ENCODE assay signal across 9 cellular contexts in the genomic region with DNA sequence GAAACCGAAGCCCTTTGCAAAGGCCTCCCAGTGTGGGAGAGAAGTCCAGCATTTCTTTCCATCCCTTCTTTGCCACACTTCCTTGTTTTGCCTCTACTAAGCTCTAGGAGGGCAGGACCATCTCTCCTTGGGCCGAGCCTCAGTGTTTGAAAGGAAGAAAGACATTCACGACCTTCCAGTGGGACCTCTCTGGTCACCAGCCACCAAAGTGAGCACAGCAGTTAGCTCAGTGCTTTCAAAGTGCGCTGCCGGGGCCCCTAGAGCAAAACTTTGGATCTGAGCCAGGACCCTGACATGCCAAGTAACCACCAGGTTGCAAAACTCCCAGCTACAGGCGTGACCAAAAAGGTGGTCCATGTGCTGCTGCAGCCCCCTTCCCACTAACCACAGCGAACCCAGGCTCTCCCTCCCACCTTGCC. TPM values are rescaled to one million over a fixed set of nuclear protein-coding genes. Genes with fewer than 3 reads are reported as not detected.
A peak's percentile ranks its signal among the peaks of the same experiment; 100 is the strongest.
DNase-seq lines count a peak whose midpoint lies in the region; ATAC-seq and TF ChIP-seq lines count a peak whose summit lies in the region.
"Had no signal": no experiment of that assay in that cellular context is flagged by ENCODE, and none has a peak within 500 bp of the region (broad histone marks: within the 10 kb centered on the region; RNA-seq: fewer than 3 reads in every experiment).

No MANE protein-coding gene starts in this region.

- intact Hi-C loops in upper lobe of right lung (cut with DNase I), result no loop called here

- ATAC-seq in lung (ENCODE audit: insufficient read depth, low FRiP score) (no peak), upper lobe of right lung (no peak), GM21619 (IDR thresholded peaks at IDR 0.05; ENCODE audit: unreplicated experiment) (no peak)

- 10 to 22% methylated on average over 7 of the region's 7 CpGs for WGBS in lung, 2 donors

- H3K27ac ChIP-seq in lung (ENCODE audit: low read depth in 1 of 2, low read length in 1 of 2) (peak overlapping the region; percentile 10 to 89), upper lobe of right lung (peak overlapping the region; percentile 66)

- peaks cover 50% of the 10 kb centered on the region for H3K4me1 Mint-ChIP-seq in glutamatergic neuron (ENCODE audit: low read depth, unreplicated experiment)

- no peak for TF ChIP-seq CTCF in cardiac fibroblast (IDR thresholded peaks at IDR 0.05; ENCODE audit: low read depth, low read length)
- no peak for TF ChIP-seq CTCF in lung (IDR thresholded peaks at IDR 0.05; ENCODE audit: control extremely low read depth, extremely low read depth)
- no peak for TF ChIP-seq CTCF in upper lobe of right lung (IDR thresholded peaks at IDR 0.05)
- TF ChIP-seq CTCF in glutamatergic neuron (IDR thresholded peaks at IDR 0.05; ENCODE audit: partially characterized antibody, unreplicated experiment), result no peak

- H3K4me1 ChIP-seq in lung (ENCODE audit: control insufficient read depth in 2 of 2, insufficient read depth in 2 of 2, low read length in 2 of 2) (peaks cover 49 to 61% of the 10 kb centered on the region in 2 donors), upper lobe of right lung (peaks cover 73% of the 10 kb centered on the region)

- H3K4me3 ChIP-seq in cardiac fibroblast (replicated peaks in 1 of 2; ENCODE audit: low read depth in 2 of 2, low read length in 2 of 2), result no peak overlapping the region
- H3K4me3 ChIP-seq in lung, result no peak overlapping the region
- H3K4me3 ChIP-seq in upper lobe of right lung, result no peak overlapping the region

- no peaks in the 10 kb centered on the region for H3K36me3 ChIP-seq in lung (ENCODE audit: control insufficient read depth in 2 of 2, insufficient read depth in 2 of 2, low read length in 2 of 2)
- no peaks in the 10 kb centered on the region for H3K36me3 ChIP-seq in upper lobe of right lung

- no peak overlapping the region for H3K27ac Mint-ChIP-seq in glutamatergic neuron (ENCODE audit: unreplicated experiment)

- no peak overlapping the region for H3K4me3 Mint-ChIP-seq in glutamatergic neuron (ENCODE audit: unreplicated experiment)

- H3K27me3 ChIP-seq in lung (ENCODE audit: control insufficient read depth, insufficient read depth) (no peaks in the 10 kb centered on the region), upper lobe of right lung (no peaks in the 10 kb centered on the region)

- H3K36me3 Mint-ChIP-seq in glutamatergic neuron (ENCODE audit: unreplicated experiment), result peaks cover 4% of the 10 kb centered on the region

- peaks cover 8% of the 10 kb centered on the region for H3K9me3 Mint-ChIP-seq in glutamatergic neuron (ENCODE audit: unreplicated experiment)

- no peaks in the 10 kb centered on the region for H3K9me3 ChIP-seq in lung (ENCODE audit: control insufficient read depth in 2 of 2, insufficient read depth in 1 of 2, low read length in 1 of 2)
- H3K9me3 ChIP-seq in upper lobe of right lung, result no peaks in the 10 kb centered on the region

- DNase-seq in SIG-M5 treated with dmso at 0.1 percent for 504 hours (lab: John Stamatoyannopoulos, UW; ENCODE audit: unreplicated experiment), result peak; percentile 69
- no peak for DNase-seq in SIG-M5 (lab: John Stamatoyannopoulos, UW)
- peak; percentile 66 to 68 for DNase-seq in cardiac fibroblast (ENCODE audit: low read depth in 2 of 2)
- no peak for DNase-seq in lung (ENCODE audit: low spot score)
- DNase-seq in upper lobe of right lung, result no peak
- DNase-seq in glutamatergic neuron, result no peak
- DNase-seq in NCI-H1436 treated with DMSO at 0.1 percent for 48 hours (lab: John Stamatoyannopoulos, UW), result no peak
- DNase-seq: C1 segment of cervical spinal cord had no signal

- peaks cover 9% of the 10 kb centered on the region for H3K27me3 Mint-ChIP-seq in glutamatergic neuron (ENCODE audit: unreplicated experiment)

RNA-seq across cellular contexts. Expression of a gene that starts 12.3 kb away (rescaled TPM):
- total RNA-seq in lung, result 10 to 100 TPM; 74.9 to 80.6 TPM
- polyA plus RNA-seq in lung, result 10 to 100 TPM; 19.2 to 51.6 TPM
- total RNA-seq in upper lobe of right lung, result 66.7 TPM
- total RNA-seq in glutamatergic neuron (ENCODE audit: unreplicated experiment), result 174 TPM

Comparison
In these comparisons a context has a peak if more than half of its experiments do, and no peak if none do; other contexts are left out.
1. DNase-seq: peak in SIG-M5 treated with dmso at 0.1 percent for 504 hours (single experiment) and cardiac fibroblast (2 of 2); none in SIG-M5 (single experiment), lung (single experiment), upper lobe of right lung (single experiment), glutamatergic neuron (single experiment) and NCI-H1436 treated with DMSO at 0.1 percent for 48 hours (single experiment).